ENCODE assay signal across 8 cellular contexts in genomic region chr22:37242395-37242918, GRCh38. TPM values are rescaled to one million over a fixed set of nuclear protein-coding genes. Genes with fewer than 3 reads are reported as not detected.
A peak's percentile ranks its signal among the peaks of the same experiment; 100 is the strongest.
DNase-seq lines count a peak whose midpoint lies in the region; ATAC-seq and TF ChIP-seq lines count a peak whose summit lies in the region.

No MANE protein-coding gene starts in this region.

- H2AFZ ChIP-seq in KMS-11 (ENCODE audit: low read depth) = no peak overlapping the region

- DNase-seq in CMK (ENCODE audit: low read depth) = peak; percentile 88
- peak; percentile 84 for DNase-seq in activated CD4-positive, alpha-beta T cell treated with anti-CD3 and anti-CD28 coated beads for 24 hours (ENCODE audit: low read depth in 2 of 2)
- DNase-seq in dermis blood vessel endothelial cell = peak; percentile 60
- no peak for DNase-seq in AG08396 (ENCODE audit: low spot score)
- DNase-seq in DMS153 (lab: John Stamatoyannopoulos, UW) = no peak

- peak overlapping the region; percentile 97 for H3K4me2 ChIP-seq in KMS-11

- H3K27me3 ChIP-seq in KMS-11 (ENCODE audit: insufficient read depth, low read depth) (no peaks in the 10 kb centered on the region), neutrophil (no peaks in the 10 kb centered on the region)

- H3K4me3 ChIP-seq in KMS-11 (IDR thresholded peaks at IDR 0.05; ENCODE audit: insufficient read depth, low read depth, low read length) (no peak overlapping the region), neutrophil (ENCODE audit: low read depth in 1 of 2, low read length in 1 of 2) (peak overlapping the region; percentile 92 to 98)

- no peaks in the 10 kb centered on the region for H4K20me1 ChIP-seq in KMS-11 (ENCODE audit: insufficient read depth)

- H3K9ac ChIP-seq in KMS-11 = peak overlapping the region; percentile 55; the same call in 1 of the 2 replicates

- H3K27ac ChIP-seq in KMS-11 = peak overlapping the region; percentile 26; the same call in 1 of the 2 replicates
- peak overlapping the region; percentile 99 for H3K27ac ChIP-seq in neutrophil

- H3K9me3 ChIP-seq in neutrophil = no peaks in the 10 kb centered on the region

- H3K4me1 ChIP-seq in KMS-11 (ENCODE audit: low read depth, poor library complexity, severe bottlenecking) (peaks cover 23% of the 10 kb centered on the region), neutrophil (ENCODE audit: control insufficient read depth in 1 of 2, insufficient read depth in 1 of 2, low read depth in 1 of 2, low read length in 1 of 2) (peaks cover 78 to 84% of the 10 kb centered on the region in 2 experiments)

- peak; percentile 63 for ATAC-seq in GM21528 (IDR thresholded peaks at IDR 0.05; ENCODE audit: low FRiP score, unreplicated experiment)

- H3K36me3 ChIP-seq in KMS-11 (ENCODE audit: insufficient read depth) (no peaks in the 10 kb centered on the region; the same call in 1 of the 2 replicates), neutrophil (peaks cover 45% of the 10 kb centered on the region)

- TF ChIP-seq CTCF in KMS-11 (conservative IDR thresholded peaks at IDR 0.05; ENCODE audit: low read depth, low read length) (no peak), neutrophil (IDR thresholded peaks at IDR 0.05) (peak; percentile 46)

- H3K79me2 ChIP-seq in KMS-11 (ENCODE audit: insufficient read depth, low read depth) = peaks cover 27% of the 10 kb centered on the region

RNA-seq across cellular contexts. Expression of gene RAC2, which starts 1.6 kb away (rescaled TPM):
- total RNA-seq in dermis blood vessel endothelial cell = 11.2 and 32.4 TPM in 2 replicates

RNA-seq across cellular contexts. Expression of gene SSTR3, which starts 30.2 kb away (rescaled TPM):
- total RNA-seq in dermis blood vessel endothelial cell = not detected in 2 replicates

RNA-seq across cellular contexts. Expression of gene CYTH4, which starts 39.9 kb away (rescaled TPM):
- under 0.01 TPM in 1 of 2 replicates, not detected in the other for total RNA-seq in dermis blood vessel endothelial cell

RNA-seq across cellular contexts. Expression of gene C1QTNF6, which starts 54.4 kb away (rescaled TPM):
- total RNA-seq in dermis blood vessel endothelial cell = 3.1 and 12.5 TPM in 2 replicates

Comparison
In these comparisons a context has a peak if more than half of its experiments do, and no peak if none do; other contexts are left out.
1. DNase-seq: peak in CMK (single experiment), activated CD4-positive, alpha-beta T cell treated with anti-CD3 and anti-CD28 coated beads for 24 hours (2 of 2) and dermis blood vessel endothelial cell (single experiment); none in AG08396 (single experiment) and DMS153 (single experiment).